Comparison of ENCODE assay signal across 1 cellular context in the genomic region with DNA sequence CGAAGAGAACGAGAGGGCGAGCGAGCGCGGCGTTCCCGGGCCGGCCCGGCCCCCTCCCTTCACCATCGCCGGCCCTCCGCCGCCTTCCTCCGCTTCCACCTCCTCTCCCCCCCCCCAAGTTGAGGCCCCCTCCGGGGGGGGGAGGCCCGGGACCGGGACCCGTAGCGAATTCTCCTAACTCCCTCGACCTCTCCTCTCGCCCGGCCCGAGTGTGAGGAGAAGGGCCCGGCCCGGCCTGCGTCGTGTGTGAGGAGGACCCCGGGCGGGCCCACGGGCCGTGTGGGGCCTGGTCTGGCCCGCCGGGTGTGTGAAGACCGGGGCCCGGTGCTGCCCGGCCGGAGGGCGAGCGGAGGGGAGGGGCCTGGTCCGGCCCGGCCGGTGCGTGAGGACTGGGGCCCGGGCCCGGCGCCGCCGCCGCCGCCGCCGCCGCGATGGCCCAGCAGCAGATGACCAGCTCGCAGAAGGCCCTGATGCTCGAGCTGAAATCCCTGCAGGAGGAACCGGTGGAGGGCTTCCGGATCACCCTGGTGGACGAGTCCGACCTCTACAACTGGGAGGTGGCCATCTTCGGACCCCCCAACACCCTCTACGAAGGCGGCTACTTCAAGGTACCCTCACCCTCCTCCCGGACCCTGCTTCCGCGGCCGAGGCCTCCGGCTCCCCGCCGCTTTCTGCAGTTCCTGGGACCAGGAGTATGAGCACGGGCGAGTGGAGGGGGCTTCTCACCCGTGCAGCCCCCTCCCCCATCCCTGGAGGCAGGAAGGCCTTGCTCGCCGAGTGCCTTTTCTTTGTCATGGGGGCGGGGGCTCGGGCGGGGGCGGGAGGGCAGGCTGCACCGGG.
TF ChIP-seq lines count a peak whose summit lies in the region.

No MANE protein-coding gene starts in this region.

TF ChIP-seq in HEK293, 187 proteins besides CTCF, POLR2A, EP300 and RAD21 (continued from another document):
- TF ChIP-seq, protein P1, sequence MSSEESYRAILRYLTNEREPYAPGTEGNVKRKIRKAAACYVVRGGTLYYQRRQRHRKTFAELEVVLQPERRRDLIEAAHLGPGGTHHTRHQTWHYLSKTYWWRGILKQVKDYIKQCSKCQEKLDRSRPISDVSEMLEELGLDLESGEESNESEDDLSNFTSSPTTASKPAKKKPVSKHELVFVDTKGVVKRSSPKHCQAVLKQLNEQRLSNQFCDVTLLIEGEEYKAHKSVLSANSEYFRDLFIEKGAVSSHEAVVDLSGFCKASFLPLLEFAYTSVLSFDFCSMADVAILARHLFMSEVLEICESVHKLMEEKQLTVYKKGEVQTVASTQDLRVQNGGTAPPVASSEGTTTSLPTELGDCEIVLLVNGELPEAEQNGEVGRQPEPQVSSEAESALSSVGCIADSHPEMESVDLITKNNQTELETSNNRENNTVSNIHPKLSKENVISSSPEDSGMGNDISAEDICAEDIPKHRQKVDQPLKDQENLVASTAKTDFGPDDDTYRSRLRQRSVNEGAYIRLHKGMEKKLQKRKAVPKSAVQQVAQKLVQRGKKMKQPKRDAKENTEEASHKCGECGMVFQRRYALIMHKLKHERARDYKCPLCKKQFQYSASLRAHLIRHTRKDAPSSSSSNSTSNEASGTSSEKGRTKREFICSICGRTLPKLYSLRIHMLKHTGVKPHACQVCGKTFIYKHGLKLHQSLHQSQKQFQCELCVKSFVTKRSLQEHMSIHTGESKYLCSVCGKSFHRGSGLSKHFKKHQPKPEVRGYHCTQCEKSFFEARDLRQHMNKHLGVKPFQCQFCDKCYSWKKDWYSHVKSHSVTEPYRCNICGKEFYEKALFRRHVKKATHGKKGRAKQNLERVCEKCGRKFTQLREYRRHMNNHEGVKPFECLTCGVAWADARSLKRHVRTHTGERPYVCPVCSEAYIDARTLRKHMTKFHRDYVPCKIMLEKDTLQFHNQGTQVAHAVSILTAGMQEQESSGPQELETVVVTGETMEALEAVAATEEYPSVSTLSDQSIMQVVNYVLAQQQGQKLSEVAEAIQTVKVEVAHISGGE (tag by site-specific recombination; conservative IDR thresholded peaks at IDR 0.05; ENCODE audit: low read depth), result peak; percentile 71
- no peak for TF ChIP-seq ZNF629 (tag by site-specific recombination; IDR thresholded peaks at IDR 0.05)
- TF ChIP-seq ZFHX2 (tag by site-specific recombination; conservative IDR thresholded peaks at IDR 0.05), result 0 out of 2 replicates have a peak, but pooled peaks have one; percentile 6
- TF ChIP-seq ZBTB17 (tag by site-specific recombination; IDR thresholded peaks at IDR 0.05), result peak; percentile 47; the same call in 1 of the 2 replicates
- TF ChIP-seq ZBTB20 (tag by site-specific recombination; IDR thresholded peaks at IDR 0.05), result peak; percentile 49; the same call in 1 of the 2 replicates
TF ChIP-seq in HEK293: peak in this region for 11.
